Comparison of ENCODE assay signal across 10 cellular contexts in genomic region chr15:98754283-98755022, GRCh38.
DNase-seq lines count a peak whose midpoint lies in the region; FAIRE-seq and TF ChIP-seq lines count a peak whose summit lies in the region.
"Had no signal": no experiment of that assay in that cellular context is flagged by ENCODE, and none has a peak within 500 bp of the region (broad histone marks: within the 10 kb centered on the region; RNA-seq: fewer than 3 reads in every experiment).

No MANE protein-coding gene starts in this region.

- H3K27me3 Mint-ChIP-seq in nephron progenitor cell (ENCODE audit: low read depth, poor library complexity) = no peaks in the 10 kb centered on the region

- peak overlapping the region; percentile 44 for H3K4me3 ChIP-seq in AG04449 (ENCODE audit: low read depth, low read length)
- peak overlapping the region; percentile 25 to 60 (median 34) for H3K4me3 ChIP-seq in endothelial cell of umbilical vein (replicated peaks in 1 of 3; ENCODE audit: insufficient read depth in 1 of 3, low read depth in 1 of 3, low read length in 3 of 3)

- no peaks in the 10 kb centered on the region for H3K9me3 Mint-ChIP-seq in nephron progenitor cell

- no peaks in the 10 kb centered on the region for H3K9me3 ChIP-seq in endothelial cell of umbilical vein (replicated peaks; ENCODE audit: control insufficient read depth, insufficient read depth, low read length)

- H3K36me3 ChIP-seq in endothelial cell of umbilical vein (ENCODE audit: control insufficient read depth in 2 of 2, extremely low read depth in 1 of 2, insufficient read depth in 2 of 2, low read length in 2 of 2) = no peaks in the 10 kb centered on the region

- peaks cover 4% of the 10 kb centered on the region for H4K20me1 ChIP-seq in endothelial cell of umbilical vein (replicated peaks; ENCODE audit: control insufficient read depth, extremely low read depth, insufficient read depth, low read length)

- no peak for TF ChIP-seq POLR2A in endothelial cell of umbilical vein (IDR thresholded peaks at IDR 0.05; ENCODE audit: low read depth, low read length)

- BruUV-seq in endothelial cell of umbilical vein (replicated peaks; lab: Mats Ljungman, UMichigan) = no TSS peak

- H3K27me3 ChIP-seq in endothelial cell of umbilical vein (ENCODE audit: control insufficient read depth in 2 of 2, insufficient read depth in 2 of 2, low read length in 2 of 2) = no peaks in the 10 kb centered on the region

- peak overlapping the region; percentile 16 for H2AFZ ChIP-seq in endothelial cell of umbilical vein (ENCODE audit: low read depth, low read length)

- peak overlapping the region; percentile 86 for H3K4me2 ChIP-seq in endothelial cell of umbilical vein (ENCODE audit: insufficient read depth, low read length)

- peak overlapping the region; percentile 54 for H3K9ac ChIP-seq in endothelial cell of umbilical vein (replicated peaks; ENCODE audit: extremely low read depth, insufficient read depth, low read length)

- dilution Hi-C loops in endothelial cell of umbilical vein (cut with MboI; ENCODE audit: extremely low pct_ligation_motif_present, low sequenced_read_pairs) = no loop called here

- peak; percentile 75 for FAIRE-seq in endothelial cell of umbilical vein (lab: Jason Lieb, UNC)

- H3K4me1 Mint-ChIP-seq in nephron progenitor cell = peaks cover 38% of the 10 kb centered on the region

- H3K79me2 ChIP-seq in endothelial cell of umbilical vein (ENCODE audit: control insufficient read depth, insufficient read depth, low read length) = peaks cover 20% of the 10 kb centered on the region

- no peaks in the 10 kb centered on the region for H3K9me1 ChIP-seq in endothelial cell of umbilical vein (replicated peaks; ENCODE audit: control insufficient read depth, extremely low read depth, insufficient read depth, low read length)

- H3K27ac Mint-ChIP-seq in nephron progenitor cell = peak overlapping the region; percentile 90
- H3K27ac Mint-ChIP-seq: T-helper 17 cell had no signal

- POLR2A ChIA-PET in AG04449 (lab: Yijun Ruan, JAX) = no interaction called here
- POLR2A ChIA-PET in endothelial cell of umbilical vein (lab: Charles Lee) = no interaction called here

- intact Hi-C loops in endothelial cell of umbilical vein (cut with micrococcal nuclease) = no loop called here

- H3K36me3 Mint-ChIP-seq in nephron progenitor cell (ENCODE audit: low read depth) = no peaks in the 10 kb centered on the region

- peak overlapping the region; percentile 30 for H3K27ac ChIP-seq in endothelial cell of umbilical vein (ENCODE audit: insufficient read depth, low read depth, low read length)

- peak overlapping the region; percentile 16 for H3K4me3 Mint-ChIP-seq in nephron progenitor cell
- H3K4me3 Mint-ChIP-seq: T-helper 17 cell had no signal

- CTCF ChIA-PET in AG04449 (lab: Yijun Ruan, JAX) (interaction anchor here (1.0 to 1.8 kb wide), 7 partner anchors 18 to 108 kb away, joined by 3 to 9 read pairs (median 5); no protein-coding TSS in a partner anchor), endothelial cell of umbilical vein (lab: Charles Lee) (interaction anchor here (0.9 to 2.1 kb wide), 17 partner anchors 9 to 322 kb away, joined by 3 to 13 read pairs (median 4); no protein-coding TSS in a partner anchor)

- peaks cover 12% of the 10 kb centered on the region for H3K4me1 ChIP-seq in endothelial cell of umbilical vein (ENCODE audit: control insufficient read depth, extremely low read depth, insufficient read depth, low read length)

- DNase-seq in AG04449 (ENCODE audit: low read depth, low spot score) (no peak), MV-4-11 (lab: John Stamatoyannopoulos, UW) (peak; percentile 40), endothelial cell of umbilical vein (ENCODE audit: low read depth, low spot score) (peak; percentile 73), nephron progenitor cell (no peak), NCI-H510A (lab: John Stamatoyannopoulos, UW) (no peak), NCI-H2029 (lab: John Stamatoyannopoulos, UW) (no peak), NCI-H2227 treated with DMSO at 0.1 percent for 48 hours (lab: John Stamatoyannopoulos, UW) (no peak)
- no peak for DNase-seq in activated CD4-positive, alpha-beta T cell treated with anti-CD3 and anti-CD28 coated beads, Interleukin-2, amount 50 U/mL, for 48 hours
- DNase-seq: caudate nucleus, T-helper 17 cell had no signal

- TF ChIP-seq CTCF in AG04449 (IDR thresholded peaks at IDR 0.05; ENCODE audit: insufficient read depth, low read length, missing control alignments) = no peak
- TF ChIP-seq CTCF in endothelial cell of umbilical vein (IDR thresholded peaks at IDR 0.05; ENCODE audit: extremely low read depth in 1 of 2, insufficient read depth in 1 of 2, low read depth in 1 of 2, low read length in 2 of 2) = no peak
- no peak for TF ChIP-seq CTCF in nephron progenitor cell (IDR thresholded peaks at IDR 0.05)

TF ChIP-seq in endothelial cell of umbilical vein, 7 proteins besides CTCF, POLR2A, EP300 and RAD21:
- TF ChIP-seq EZH2 (IDR thresholded peaks at IDR 0.05; ENCODE audit: borderline replicate concordance, low read depth, low read length, severe bottlenecking) = no peak
- no peak for TF ChIP-seq FOS (IDR thresholded peaks at IDR 0.05; ENCODE audit: borderline replicate concordance, insufficient read depth, low read length)
- TF ChIP-seq MYC (IDR thresholded peaks at IDR 0.05; ENCODE audit: low read depth, low read length) = no peak

Comparison
In these comparisons a context has a peak if more than half of its experiments do, and no peak if none do; other contexts are left out.
1. DNase-seq: peak in MV-4-11 (single experiment) and endothelial cell of umbilical vein (single experiment); none in AG04449 (single experiment), nephron progenitor cell (single experiment), NCI-H510A (single experiment), NCI-H2029 (single experiment), NCI-H2227 treated with DMSO at 0.1 percent for 48 hours (single experiment) and activated CD4-positive, alpha-beta T cell treated with anti-CD3 and anti-CD28 coated beads, Interleukin-2, amount 50 U/mL, for 48 hours (0 of 2).